Comparison of ENCODE assay signal across 7 cellular contexts in genomic region chr22:28174509-28174908, GRCh38.
"Had no signal": no experiment of that assay in that cellular context is flagged by ENCODE, and none has a peak within 500 bp of the region (broad histone marks: within the 10 kb centered on the region; RNA-seq: fewer than 3 reads in every experiment).

No MANE protein-coding gene starts in this region.

- FAIRE-seq: H1, H54, HTR-8/SVneo had no signal

- H3K4me2 ChIP-seq: GM23338 had no signal

- H3K4me3 ChIP-seq: GM23338 had no signal

- H2AFZ ChIP-seq: GM23338 had no signal

- ATAC-seq: GM23338 had no signal

- DNase-seq: H9, HCEC 1CT, IMR-90 had no signal
